Comparison of ENCODE assay signal across 2 cellular contexts in genomic region chr2:152701198-152701597, GRCh38.
TF ChIP-seq lines count a peak whose summit lies in the region.

No MANE protein-coding gene starts in this region.

TF ChIP-seq in A549, 52 proteins besides CTCF, POLR2A, EP300 and RAD21:
- no peak for TF ChIP-seq USF2 (IDR thresholded peaks at IDR 0.05)
- TF ChIP-seq ZC3H11A (IDR thresholded peaks at IDR 0.05) = no peak
- no peak for TF ChIP-seq HOXA7 (CRISPR knock-in tag; IDR thresholded peaks at IDR 0.05)
- TF ChIP-seq ESRRA (IDR thresholded peaks at IDR 0.05; ENCODE audit: borderline replicate concordance, low read length) = no peak
- TF ChIP-seq RNF2 (IDR thresholded peaks at IDR 0.05; ENCODE audit: borderline replicate concordance, low read depth) = no peak
- no peak for TF ChIP-seq BCL3 (IDR thresholded peaks at IDR 0.05)
- no peak for TF ChIP-seq RARB (CRISPR knock-in tag; IDR thresholded peaks at IDR 0.05)
- TF ChIP-seq FOSL2 (IDR thresholded peaks at IDR 0.05) = no peak
- no peak for TF ChIP-seq FOSL2 (CRISPR knock-in tag; IDR thresholded peaks at IDR 0.05)
- no peak for TF ChIP-seq MAX (IDR thresholded peaks at IDR 0.05)
- TF ChIP-seq KDM5A (IDR thresholded peaks at IDR 0.05) = no peak
- TF ChIP-seq CHD2 (IDR thresholded peaks at IDR 0.05; ENCODE audit: low read length, partially characterized antibody) = no peak
- no peak for TF ChIP-seq NFE2L2 (conservative IDR thresholded peaks at IDR 0.05; ENCODE audit: low read length)
- no peak for TF ChIP-seq BHLHE40 (IDR thresholded peaks at IDR 0.05; ENCODE audit: low read depth, low read length)
- TF ChIP-seq FOSB (CRISPR knock-in tag; IDR thresholded peaks at IDR 0.05) = no peak
- TF ChIP-seq NPAS2 (CRISPR knock-in tag; IDR thresholded peaks at IDR 0.05; ENCODE audit: borderline replicate concordance) = no peak
- TF ChIP-seq EHF (CRISPR knock-in tag; IDR thresholded peaks at IDR 0.05) = no peak
- TF ChIP-seq POLR2AphosphoS2 (conservative IDR thresholded peaks at IDR 0.05; ENCODE audit: low read length) = no peak
- TF ChIP-seq JUN (IDR thresholded peaks at IDR 0.05) = no peak
TF ChIP-seq in A549: peak in this region for 0.

TF ChIP-seq in GM23338, 12 proteins besides CTCF, POLR2A, EP300 and RAD21 (continued from another document):
- TF ChIP-seq REST (IDR thresholded peaks at IDR 0.05; ENCODE audit: unreplicated experiment) (no peak), POLR2AphosphoS5 (IDR thresholded peaks at IDR 0.05; ENCODE audit: low read depth) (no peak), CREB1 (CRISPR knock-in tag; IDR thresholded peaks at IDR 0.05; ENCODE audit: low read depth) (no peak), ZNF331 (CRISPR knock-in tag; IDR thresholded peaks at IDR 0.05; ENCODE audit: low read depth) (no peak), EZH2phosphoT487 (IDR thresholded peaks at IDR 0.05; ENCODE audit: unreplicated experiment) (no peak)
